ENCODE assay signal across 8 cellular contexts in genomic region chr12:45415393-45415817, GRCh38.
DNase-seq lines count a peak whose midpoint lies in the region; TF ChIP-seq lines count a peak whose summit lies in the region.

No MANE protein-coding gene starts in this region.

- DNase-seq in NCI-H1417 (lab: John Stamatoyannopoulos, UW) = peak in 2 of 3 experiments; percentile 11 to 27
- DNase-seq in NCI-H1417 treated with DMSO at 0.1 percent for 48 hours (lab: John Stamatoyannopoulos, UW) = no peak
- peak; percentile 100 for DNase-seq in HFFc6
- DNase-seq in NAMALWA (ENCODE audit: low spot score) = peak; percentile 91
- peak; percentile 91 to 99 for DNase-seq in cardiac fibroblast (ENCODE audit: low read depth in 2 of 2)
- peak; percentile 99 for DNase-seq in non-pigmented ciliary epithelial cell (ENCODE audit: low read depth)
- no peak for DNase-seq in D341Med (ENCODE audit: low spot score)
- no peak for DNase-seq in amygdala (lab: John Stamatoyannopoulos, UW)

- peaks cover 30% of the 10 kb centered on the region for H3K36me3 Mint-ChIP-seq in HFFc6 (ENCODE audit: low read depth)

- peak overlapping the region; percentile 22 for H3K4me3 Mint-ChIP-seq in HFFc6

- TF ChIP-seq CTCF in HFFc6 (IDR thresholded peaks at IDR 0.05) (no peak), cardiac fibroblast (IDR thresholded peaks at IDR 0.05; ENCODE audit: low read depth, low read length) (no peak)

- H3K9me3 Mint-ChIP-seq in HFFc6 = no peaks in the 10 kb centered on the region

- no peak overlapping the region for H3K4me3 ChIP-seq in cardiac fibroblast (replicated peaks in 1 of 2; ENCODE audit: low read depth in 2 of 2, low read length in 2 of 2)

- peaks cover 20% of the 10 kb centered on the region for H3K4me1 Mint-ChIP-seq in HFFc6 (ENCODE audit: low read depth)

- H3K27me3 Mint-ChIP-seq in HFFc6 (ENCODE audit: insufficient read depth) = no peaks in the 10 kb centered on the region; the same call in 1 of the 2 replicates

- H3K27ac Mint-ChIP-seq in HFFc6 = peak overlapping the region; percentile 98

Comparison
In these comparisons a context has a peak if more than half of its experiments do, and no peak if none do; other contexts are left out.
1. DNase-seq: peak in NCI-H1417 (2 of 3), HFFc6 (single experiment), NAMALWA (single experiment), cardiac fibroblast (2 of 2) and non-pigmented ciliary epithelial cell (single experiment); none in NCI-H1417 treated with DMSO at 0.1 percent for 48 hours (single experiment), D341Med (single experiment) and amygdala (0 of 56).